Comparison of ENCODE assay signal across 9 cellular contexts in the genomic region with DNA sequence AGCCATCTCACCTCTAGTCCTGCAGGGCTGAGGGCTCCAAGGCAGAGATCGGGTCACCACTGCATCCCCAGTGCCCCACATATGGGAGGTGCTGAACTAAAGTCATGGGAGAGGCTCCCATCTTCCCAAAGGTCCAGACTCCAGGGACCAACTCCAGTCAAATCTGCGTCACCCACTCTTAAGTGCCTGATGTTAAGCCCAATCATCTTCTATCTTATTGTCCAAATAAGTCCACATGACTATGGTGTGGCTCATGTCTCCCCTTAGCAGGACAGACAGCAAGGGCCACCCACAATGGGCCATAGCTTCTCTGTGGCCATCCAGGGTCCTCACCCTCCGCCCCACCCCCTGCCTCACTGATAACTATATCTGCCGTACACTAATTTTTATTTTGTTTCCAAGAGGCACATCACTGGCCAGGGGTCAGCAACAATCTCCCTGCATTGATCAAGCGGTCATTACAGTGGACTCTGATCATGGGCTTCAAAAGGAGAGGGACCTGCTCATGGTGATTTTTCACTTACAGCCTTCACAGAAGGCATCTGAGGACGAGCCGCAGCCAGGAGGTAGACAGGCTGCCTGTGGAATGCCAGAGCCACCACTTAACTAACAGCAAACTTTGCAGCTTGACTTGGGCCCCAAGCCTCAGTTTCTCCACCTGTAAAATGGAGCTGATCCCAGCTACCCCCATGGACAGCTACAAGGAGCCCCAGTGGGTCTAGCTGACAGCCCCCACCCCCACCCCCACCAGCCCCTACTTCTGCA. TPM values are rescaled to one million over a fixed set of nuclear protein-coding genes. Genes with fewer than 3 reads are reported as not detected.
A peak's percentile ranks its signal among the peaks of the same experiment; 100 is the strongest.
DNase-seq lines count a peak whose midpoint lies in the region; ATAC-seq, FAIRE-seq and TF ChIP-seq lines count a peak whose summit lies in the region.
"Had no signal": no experiment of that assay in that cellular context is flagged by ENCODE, and none has a peak within 500 bp of the region (broad histone marks: within the 10 kb centered on the region; RNA-seq: fewer than 3 reads in every experiment).

No MANE protein-coding gene starts in this region.

- intact Hi-C loops in activated CD4-positive, alpha-beta memory T cell treated with anti-CD3 and anti-CD28 coated beads for 36 hours (cut with micrococcal nuclease), result loop anchor here (1.0 to 2.0 kb wide), 5 partner anchors 7 to 87 kb away; no protein-coding TSS in a partner anchor

- DNase-seq in GM23338 (ENCODE audit: low spot score) (no peak), right atrium auricular region (ENCODE audit: low spot score) (no peak), small intestine (no peak), HCEC 1CT (no peak), RKO (ENCODE audit: low spot score) (no peak), NCI-H774 (lab: John Stamatoyannopoulos, UW) (no peak), GM12891 (ENCODE audit: insufficient read length, low spot score) (no peak)
- DNase-seq in activated CD4-positive, alpha-beta memory T cell treated with anti-CD3 and anti-CD28 coated beads for 36 hours, result no peak
- DNase-seq: NCI-H1048 had no signal

- H3K4me3 ChIP-seq in GM23338 (no peak overlapping the region), right atrium auricular region (no peak overlapping the region), small intestine (ENCODE audit: low read depth in 1 of 2, low read length in 2 of 2) (no peak overlapping the region)

- peaks cover 3% of the 10 kb centered on the region for H3K9me2 ChIP-seq in GM23338 (ENCODE audit: insufficient read depth)

- H3F3A ChIP-seq in GM23338 (replicated peaks; ENCODE audit: low read depth), result peaks cover 15% of the 10 kb centered on the region

- H2AFZ ChIP-seq in GM23338, result no peak overlapping the region

- H4K20me1 ChIP-seq in GM23338 (replicated peaks; ENCODE audit: insufficient read depth), result peaks cover 26% of the 10 kb centered on the region

- peaks cover 91% of the 10 kb centered on the region for H3K4me1 ChIP-seq in GM23338 (ENCODE audit: insufficient read depth)
- peaks cover 0 to 100% of the 10 kb centered on the region in 2 donors for H3K4me1 ChIP-seq in right atrium auricular region
- H3K4me1 ChIP-seq in small intestine (ENCODE audit: control insufficient read depth in 2 of 2, insufficient read depth in 1 of 2, low read depth in 1 of 2, low read length in 1 of 2), result peaks cover 41 to 73% of the 10 kb centered on the region in 2 donors

- no peak for TF ChIP-seq POLR2A in GM12891 (IDR thresholded peaks at IDR 0.05; ENCODE audit: low read depth, low read length)

- peaks cover 7% of the 10 kb centered on the region for H3K36me3 Mint-ChIP-seq in GM23338 (ENCODE audit: low read depth)
- peaks cover 25% of the 10 kb centered on the region for H3K36me3 Mint-ChIP-seq in activated CD4-positive, alpha-beta memory T cell treated with anti-CD3 and anti-CD28 coated beads for 36 hours

- TF ChIP-seq CTCF in GM23338 (conservative IDR thresholded peaks at IDR 0.05; ENCODE audit: low read depth in 2 of 2) (no peak), right atrium auricular region (IDR thresholded peaks at IDR 0.05) (no peak)

- peak overlapping the region; percentile 42 for H3K27ac Mint-ChIP-seq in GM23338
- peak overlapping the region; percentile 85 for H3K27ac Mint-ChIP-seq in activated CD4-positive, alpha-beta memory T cell treated with anti-CD3 and anti-CD28 coated beads for 36 hours

- no peaks in the 10 kb centered on the region for H3K9me3 Mint-ChIP-seq in GM23338
- no peaks in the 10 kb centered on the region for H3K9me3 Mint-ChIP-seq in activated CD4-positive, alpha-beta memory T cell treated with anti-CD3 and anti-CD28 coated beads for 36 hours

- no peaks in the 10 kb centered on the region for H3K9me3 ChIP-seq in right atrium auricular region
- no peaks in the 10 kb centered on the region for H3K9me3 ChIP-seq in small intestine (ENCODE audit: control insufficient read depth, low read depth)

- ATAC-seq in GM23338, result no peak

- FAIRE-seq in small intestine (lab: Jason Lieb, UNC), result no peak
- no peak for FAIRE-seq in GM12891 (lab: Jason Lieb, UNC)

- H3K4me1 Mint-ChIP-seq in GM23338, result peaks cover 90% of the 10 kb centered on the region
- H3K4me1 Mint-ChIP-seq in activated CD4-positive, alpha-beta memory T cell treated with anti-CD3 and anti-CD28 coated beads for 36 hours (ENCODE audit: low read depth), result peaks cover 95% of the 10 kb centered on the region

- H3K27me3 ChIP-seq in GM23338 (ENCODE audit: insufficient read depth) (no peaks in the 10 kb centered on the region), right atrium auricular region (no peaks in the 10 kb centered on the region), small intestine (ENCODE audit: control insufficient read depth in 2 of 2, insufficient read depth in 2 of 2, low read length in 2 of 2) (no peaks in the 10 kb centered on the region)

- POLR2A ChIA-PET in activated CD4-positive, alpha-beta memory T cell treated with anti-CD3 and anti-CD28 coated beads for 36 hours (lab: Charles Lee), result interaction anchor here (0.8 to 3.7 kb wide), 21 partner anchors 8 to 107 kb away, joined by 3 to 28 read pairs (median 4); a partner anchor contains a TSS

- H3K36me3 ChIP-seq in GM23338 (ENCODE audit: insufficient read depth), result no peaks in the 10 kb centered on the region
- H3K36me3 ChIP-seq in right atrium auricular region, result peaks cover 20% of the 10 kb centered on the region
- H3K36me3 ChIP-seq in small intestine (ENCODE audit: control insufficient read depth in 2 of 2, insufficient read depth in 2 of 2, low read length in 2 of 2), result no peaks in the 10 kb centered on the region

- H3K27me3 Mint-ChIP-seq in GM23338 (ENCODE audit: insufficient read depth, low read depth, poor library complexity), result peaks cover 22% of the 10 kb centered on the region
- no peaks in the 10 kb centered on the region for H3K27me3 Mint-ChIP-seq in activated CD4-positive, alpha-beta memory T cell treated with anti-CD3 and anti-CD28 coated beads for 36 hours

- 0 out of 2 replicates have a peak overlapping the region, but pooled peaks have one; percentile 43 for H3K27ac ChIP-seq in GM23338 (ENCODE audit: low read depth)
- peak overlapping the region; percentile 85 to 87 for H3K27ac ChIP-seq in right atrium auricular region
- peak overlapping the region; percentile 69 to 93 for H3K27ac ChIP-seq in small intestine (ENCODE audit: low read depth in 1 of 2, low read length in 1 of 2)

- peaks cover 93% of the 10 kb centered on the region for H3K79me2 ChIP-seq in GM23338 (replicated peaks; ENCODE audit: insufficient read depth)

- peak overlapping the region; percentile 68; the same call in 1 of the 2 replicates for H3K4me2 ChIP-seq in GM23338

- WGBS in small intestine, 3 donors, result 63 to 68% (median 64%) methylated on average over 7 of the region's 7 CpGs

- CTCF ChIA-PET in activated CD4-positive, alpha-beta memory T cell treated with anti-CD3 and anti-CD28 coated beads for 36 hours (lab: Charles Lee), result interaction anchor here (0.7 to 2.8 kb wide), 21 partner anchors 10 to 106 kb away, joined by 3 to 21 read pairs (median 5); a partner anchor contains a TSS

- H3K4me3 Mint-ChIP-seq in GM23338, result no peak overlapping the region; the same call in 2 of the 3 replicates
- peak overlapping the region; percentile 60 for H3K4me3 Mint-ChIP-seq in activated CD4-positive, alpha-beta memory T cell treated with anti-CD3 and anti-CD28 coated beads for 36 hours

TF ChIP-seq in GM23338, 12 proteins besides CTCF, POLR2A, EP300 and RAD21 (continues in another document):
- no peak for TF ChIP-seq EZH2phosphoT487 (IDR thresholded peaks at IDR 0.05; ENCODE audit: unreplicated experiment)
- TF ChIP-seq, protein P1, sequence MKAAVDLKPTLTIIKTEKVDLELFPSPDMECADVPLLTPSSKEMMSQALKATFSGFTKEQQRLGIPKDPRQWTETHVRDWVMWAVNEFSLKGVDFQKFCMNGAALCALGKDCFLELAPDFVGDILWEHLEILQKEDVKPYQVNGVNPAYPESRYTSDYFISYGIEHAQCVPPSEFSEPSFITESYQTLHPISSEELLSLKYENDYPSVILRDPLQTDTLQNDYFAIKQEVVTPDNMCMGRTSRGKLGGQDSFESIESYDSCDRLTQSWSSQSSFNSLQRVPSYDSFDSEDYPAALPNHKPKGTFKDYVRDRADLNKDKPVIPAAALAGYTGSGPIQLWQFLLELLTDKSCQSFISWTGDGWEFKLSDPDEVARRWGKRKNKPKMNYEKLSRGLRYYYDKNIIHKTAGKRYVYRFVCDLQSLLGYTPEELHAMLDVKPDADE (IDR thresholded peaks at IDR 0.05), result no peak
- no peak for TF ChIP-seq ZNF114 (CRISPR knock-in tag; IDR thresholded peaks at IDR 0.05)

TF ChIP-seq in GM12891, 5 proteins besides CTCF, POLR2A, EP300 and RAD21:
- TF ChIP-seq POU2F2 (IDR thresholded peaks at IDR 0.05; ENCODE audit: low read depth, low read length) (no peak), SPI1 (IDR thresholded peaks at IDR 0.05; ENCODE audit: low read depth, low read length) (no peak), PAX5 (IDR thresholded peaks at IDR 0.05; ENCODE audit: insufficient read depth, low read length, severe bottlenecking) (no peak), POLR2AphosphoS5 (IDR thresholded peaks at IDR 0.05; ENCODE audit: low read depth, low read length) (no peak), TAF1 (IDR thresholded peaks at IDR 0.05; ENCODE audit: low read depth, low read length) (no peak)

RNA-seq across cellular contexts. Expression of a gene that starts 23.3 kb away (rescaled TPM):
- 204 and 233 TPM in 2 replicates for total RNA-seq in GM23338 (2014; rRNA removed; shearing (Covaris generic))
- 55.4 and 58.4 TPM in 2 replicates for polyA plus RNA-seq in GM23338 (2016; fragmentation: Nextera tagmentation; extraction: Ambion mirVana)
- total RNA-seq in activated CD4-positive, alpha-beta memory T cell treated with anti-CD3 and anti-CD28 coated beads for 36 hours, result 100 to 1,000 TPM; 712 to 720 TPM
- 100 to 1,000 TPM; 125 to 229 TPM for total RNA-seq in right atrium auricular region
- polyA plus RNA-seq in small intestine, result 100 to 1,000 TPM in 2 of 3 donors, 10 to 100 TPM in 1; 95.4 to 156 (median 130) TPM
- polyA plus RNA-seq in GM12891 (2012; ENCODE audit: low read depth, missing spikeins), result 164 TPM
